In the genomic region with DNA sequence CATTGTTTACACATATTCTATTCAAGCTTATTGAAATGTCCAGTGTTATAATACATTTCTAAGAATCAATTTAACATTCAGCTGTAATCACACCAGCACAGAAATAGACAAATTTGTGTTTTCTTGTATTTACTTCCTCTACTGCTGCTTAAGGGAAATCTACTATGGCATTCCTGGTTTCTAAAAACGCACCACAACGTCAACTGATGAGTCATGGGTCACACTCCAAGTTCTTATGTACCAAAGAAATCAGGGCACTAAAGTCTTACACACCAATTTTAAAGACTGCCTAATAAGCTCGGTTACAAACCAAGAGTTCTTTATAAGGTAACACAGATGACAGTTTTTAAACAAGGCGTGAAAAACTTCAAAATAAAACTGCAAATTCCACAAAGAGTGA, we compare ENCODE assay signal across 12 cellular contexts. TPM values are rescaled to one million over a fixed set of nuclear protein-coding genes. Genes with fewer than 3 reads are reported as not detected.
DNase-seq lines count a peak whose midpoint lies in the region; ATAC-seq, FAIRE-seq and TF ChIP-seq lines count a peak whose summit lies in the region.
"Had no signal": no experiment of that assay in that cellular context is flagged by ENCODE, and none has a peak within 500 bp of the region (broad histone marks: within the 10 kb centered on the region; RNA-seq: fewer than 3 reads in every experiment).

No MANE protein-coding gene starts in this region.

- intact Hi-C loops in Right ventricle myocardium superior (cut with DNase I) (no loop called here), cardiac septum (cut with DNase I) (no loop called here), GM12878 (cut with micrococcal nuclease; ENCODE audit: unreplicated experiment) (no loop called here)

- 12% methylated on average over 4 of the region's 4 CpGs for WGBS in GM12878 (ENCODE audit: insufficient coverage, insufficient replicate concordance, low lambda C conversion rate, missing lambda C conversion rate)

- H3K36me3 ChIP-seq in GM12878 (ENCODE audit: control insufficient read depth in 2 of 2, insufficient read depth in 2 of 2, low read length in 1 of 2), result no peaks in the 10 kb centered on the region
- H3K36me3 ChIP-seq: Peyer's patch had no signal

- in situ Hi-C loops in GM12878 (cut with MboI), result no loop called here

- H3K27ac ChIP-seq in GM12878 (ENCODE audit: control insufficient read depth, insufficient read depth), result no peak overlapping the region
- H3K27ac ChIP-seq: HL-60, skin epidermis had no signal

- peaks cover 15% of the 10 kb centered on the region; the same call in 1 of the 2 replicates for H3K4me1 ChIP-seq in GM12878 (ENCODE audit: control insufficient read depth, insufficient read depth, low read length)

- no peak for TF ChIP-seq EP300 in GM12878 (IDR thresholded peaks at IDR 0.05; ENCODE audit: borderline replicate concordance in 1 of 2, control insufficient read depth in 1 of 2, low read depth in 2 of 2, low read length in 2 of 2)

- no peak for TF ChIP-seq POLR2A in GM12878 (IDR thresholded peaks at IDR 0.05; ENCODE audit: low read depth, low read length)

- no peaks in the 10 kb centered on the region for H3K27me3 ChIP-seq in GM12878 (replicated peaks in 1 of 2; ENCODE audit: control insufficient read depth in 2 of 2, insufficient read depth in 2 of 2, low read length in 1 of 2)
- H3K27me3 ChIP-seq: Peyer's patch had no signal

- H3K9ac ChIP-seq in GM12878 (ENCODE audit: control insufficient read depth, insufficient read depth, low read length), result no peak overlapping the region

- BruUV-seq in GM12878 (replicated peaks; lab: Mats Ljungman, UMichigan), result no TSS peak

- FAIRE-seq in GM12878 (lab: Jason Lieb, UNC), result no peak

- SMC1A ChIA-PET in GM12878 (lab: Charles Lee; ENCODE audit: uncharacterized antibody, unreplicated experiment), result interaction anchor here (0.6 to 4.1 kb wide), 10 partner anchors 8 to 195 kb away, joined by 3 to 35 read pairs (median 3); partner anchors contain the start of gene LNX2

- peak overlapping the region; percentile 36; the same call in 1 of the 2 replicates for H3K4me2 ChIP-seq in GM12878 (ENCODE audit: control insufficient read depth, insufficient read depth)

- H2AFZ ChIP-seq in GM12878 (ENCODE audit: control insufficient read depth, low read depth, low read length), result no peak overlapping the region

- ATAC-seq in Right ventricle myocardium superior (ENCODE audit: poor library complexity) (peak; percentile 73), GM12878 (no peak; the same call in 2 of the 3 replicates), GM21447 (IDR thresholded peaks at IDR 0.05; ENCODE audit: unreplicated experiment) (no peak), HG03175 (IDR thresholded peaks at IDR 0.05; ENCODE audit: unreplicated experiment) (no peak), GM18502 (IDR thresholded peaks at IDR 0.05; ENCODE audit: poor library complexity, unreplicated experiment) (no peak)

- H4K20me1 ChIP-seq in GM12878 (ENCODE audit: control insufficient read depth, insufficient read depth), result no peaks in the 10 kb centered on the region

- H3K9me3 ChIP-seq in GM12878 (replicated peaks; ENCODE audit: control insufficient read depth, insufficient read depth, low read length), result no peaks in the 10 kb centered on the region
- H3K9me3 ChIP-seq: Peyer's patch had no signal

- no peak for DNase-seq in Right ventricle myocardium superior
- DNase-seq in cardiac septum (ENCODE audit: low spot score), result no peak
- no peak for DNase-seq in GM12878 (ENCODE audit: low read depth, low spot score)
- peak; percentile 94 for DNase-seq in iris pigment epithelial cell (ENCODE audit: low read depth)
- no peak for DNase-seq in stimulated activated CD4-positive, alpha-beta T cell treated with anti-CD3 and anti-CD28 coated beads, Interleukin-4, amount 100 ng/mL, for 1 hour
- DNase-seq: activated T-cell treated with anti-CD3 and anti-CD28 coated beads, Interleukin-2, amount 50 U/mL, for 1 hour had no signal

- CTCF ChIA-PET in GM12878 (lab: Yijun Ruan, JAX), result interaction anchor here (0.6 to 4.0 kb wide), 4 partner anchors 10 to 248 kb away, joined by 3 to 27 read pairs (median 5); partner anchors contain the start of gene LNX2

- TF ChIP-seq RAD21 in GM12878 (IDR thresholded peaks at IDR 0.05; ENCODE audit: insufficient read depth, low read depth, low read length), result no peak

- H3K79me2 ChIP-seq in GM12878 (ENCODE audit: control insufficient read depth, insufficient read depth, low read length), result no peaks in the 10 kb centered on the region; the same call in none of the 2 replicates

- no peak overlapping the region for H3K4me3 ChIP-seq in GM12878
- H3K4me3 ChIP-seq: Peyer's patch, skin epidermis had no signal

- TF ChIP-seq CTCF in GM12878 (IDR thresholded peaks at IDR 0.05 in 2 of 3, conservative IDR thresholded peaks at IDR 0.05 in 1 of 3; ENCODE audit: control insufficient read depth in 2 of 3, extremely low read depth in 1 of 3, insufficient read depth in 1 of 3, low read depth in 3 of 3, low read length in 3 of 3), result no peak

- POLR2A ChIA-PET in GM12878 (lab: Charles Lee), result interaction anchor here (2.0 to 4.6 kb wide), 2 partner anchors 9 to 13 kb away, joined by 7 to 55 read pairs; partner anchors contain the start of genes LNX2 and POLR1D

- RAD21 ChIA-PET in GM12878 (lab: Charles Lee; ENCODE audit: unreplicated experiment), result interaction anchor here (1.0 to 4.2 kb wide), 3 partner anchors 9 to 15 kb away, joined by 3 to 33 read pairs (median 4); partner anchors contain the start of genes LNX2 and POLR1D

TF ChIP-seq in GM12878, 131 proteins besides CTCF, POLR2A, EP300 and RAD21 (continues in another document):
- no peak for TF ChIP-seq HDAC6 (IDR thresholded peaks at IDR 0.05; ENCODE audit: unreplicated experiment)
- TF ChIP-seq NFIC (IDR thresholded peaks at IDR 0.05; ENCODE audit: low read depth, low read length), result no peak

RNA-seq across cellular contexts. Expression of gene LNX2, which starts 13.2 kb away (rescaled TPM):
- total RNA-seq in Right ventricle myocardium superior (9.7 TPM), cardiac septum (15.8 TPM), GM12878 (2014; rRNA removed) (5.2 and 5.4 TPM in 2 replicates), GM12878 (2014; rRNA removed; fragmentation: Illumina TruSeq; extraction: Trizol) (6.2 and 6.3 TPM in 2 replicates), GM12878 (2021) (4.7 and 4.8 TPM in 2 replicates)
- 11.8 and 12.8 TPM in 2 replicates for total RNA-seq in GM12878 (2013; cell fraction: nucleolus; rRNA removed)
- 1.5 TPM for polyA plus RNA-seq in GM12878 (2011; ENCODE audit: low read depth)
- polyA plus RNA-seq in GM12878 (2011; rRNA removed) (7.7 and 7.9 TPM in 2 replicates), GM12878 (2014; fragmentation: Illumina TruSeq; extraction: Trizol) (5.9 and 6.5 TPM in 2 replicates), GM12878 (2014; fragmentation: Nextera tagmentation; extraction: Ambion mirVana) (1 to 10 TPM; 1.3 to 1.9 TPM), GM12878 (2014; rRNA removed) (3.5 and 3.7 TPM in 2 replicates), GM12878 (2016; fragmentation: Nextera tagmentation; extraction: Ambion mirVana) (1 to 10 TPM; 4.0 to 4.1 TPM)
- polyA plus RNA-seq in GM12878 (2011; cell fraction: cytosol; rRNA removed), result 3.9 and 4.7 TPM in 2 replicates
- polyA plus RNA-seq in GM12878 (2011; cell fraction: nucleus; rRNA removed), result 5.9 and 6.0 TPM in 2 replicates
- 1.8 and 2.6 TPM in 2 replicates for polyA plus RNA-seq in GM12878 (2012)
- polyA minus RNA-seq in GM12878 (2011; rRNA and poly(A)+ RNA removed), result 9.5 and 11.3 TPM in 2 replicates
- polyA minus RNA-seq in GM12878 (2011; cell fraction: cytosol; rRNA and poly(A)+ RNA removed), result 3.5 and 4.0 TPM in 2 replicates
- 5.4 and 10.2 TPM in 2 replicates for polyA minus RNA-seq in GM12878 (2011; cell fraction: nucleus; rRNA and poly(A)+ RNA removed)

RNA-seq across cellular contexts. Expression of gene POLR1D, which starts 14.6 kb away (rescaled TPM):
- total RNA-seq in Right ventricle myocardium superior (81.1 TPM), cardiac septum (80.6 TPM), GM12878 (2014; rRNA removed) (119 and 136 TPM in 2 replicates), GM12878 (2014; rRNA removed; fragmentation: Illumina TruSeq; extraction: Trizol) (160 TPM in 2 replicates), GM12878 (2021) (153 and 156 TPM in 2 replicates)
- total RNA-seq in GM12878 (2013; cell fraction: nucleolus; rRNA removed), result 84.6 and 103 TPM in 2 replicates
- 211 TPM for polyA plus RNA-seq in GM12878 (2011; ENCODE audit: low read depth)
- polyA plus RNA-seq in GM12878 (2011; rRNA removed) (219 and 229 TPM in 2 replicates), GM12878 (2014; fragmentation: Illumina TruSeq; extraction: Trizol) (223 and 290 TPM in 2 replicates), GM12878 (2014; fragmentation: Nextera tagmentation; extraction: Ambion mirVana) (100 to 1,000 TPM; 190 to 219 TPM), GM12878 (2014; rRNA removed) (155 and 160 TPM in 2 replicates), GM12878 (2016; fragmentation: Nextera tagmentation; extraction: Ambion mirVana) (100 to 1,000 TPM; 132 to 137 TPM)
- polyA plus RNA-seq in GM12878 (2011; cell fraction: cytosol; rRNA removed), result 147 and 187 TPM in 2 replicates
- 142 and 167 TPM in 2 replicates for polyA plus RNA-seq in GM12878 (2011; cell fraction: nucleus; rRNA removed)
- 173 and 195 TPM in 2 replicates for polyA plus RNA-seq in GM12878 (2012)
- 88.4 and 103 TPM in 2 replicates for polyA minus RNA-seq in GM12878 (2011; rRNA and poly(A)+ RNA removed)
- 38.5 and 44.6 TPM in 2 replicates for polyA minus RNA-seq in GM12878 (2011; cell fraction: cytosol; rRNA and poly(A)+ RNA removed)
- 45.1 and 56.6 TPM in 2 replicates for polyA minus RNA-seq in GM12878 (2011; cell fraction: nucleus; rRNA and poly(A)+ RNA removed)
